Comparison of ENCODE assay signal across 8 cellular contexts in genomic region chr3:46959169-46959515, GRCh38. TPM values are rescaled to one million over a fixed set of nuclear protein-coding genes. Genes with fewer than 3 reads are reported as not detected.
DNase-seq lines count a peak whose midpoint lies in the region; ATAC-seq and TF ChIP-seq lines count a peak whose summit lies in the region.

No MANE protein-coding gene starts in this region.

- peaks cover 0 to 8% (median 0%) of the 10 kb centered on the region in 9 donors for H3K36me3 ChIP-seq in heart right ventricle

- H3K27ac ChIP-seq in heart right ventricle: peak overlapping the region in 9 of 10 donors; percentile 43 to 74 (median 64)

- peaks cover 27 to 80% (median 70%) of the 10 kb centered on the region in 9 donors for H3K4me1 ChIP-seq in heart right ventricle

- no peaks in the 10 kb centered on the region for H3K9me3 ChIP-seq in heart right ventricle

- intact Hi-C loops in heart right ventricle (cut with DNase I): no loop called here

- H3K27me3 ChIP-seq in heart right ventricle: no peaks in the 10 kb centered on the region

- 76 to 88% methylated on average over 6 of the region's 6 CpGs for WGBS in heart right ventricle, 2 donors

- DNase-seq in Jurkat, Clone E6-1 (ENCODE audit: low read depth, low spot score): peak; percentile 62
- DNase-seq in activated CD8-positive, alpha-beta memory T cell treated with anti-CD3 and anti-CD28 coated beads, Interleukin-2, amount 50 U/mL, for 4 hours: peak; percentile 62
- DNase-seq in heart right ventricle: no peak
- DNase-seq in stimulated activated CD4-positive, alpha-beta T cell treated with anti-CD3 and anti-CD28 coated beads, Interleukin-15, amount 100 ng/mL, for 24 hours: peak; percentile 64
- DNase-seq in foreskin fibroblast: no peak
- DNase-seq in inferior parietal cortex (ENCODE audit: extremely low spot score): no peak

- H3K4me3 ChIP-seq in Jurkat, Clone E6-1 (ENCODE audit: low read length): no peak overlapping the region
- no peak overlapping the region for H3K4me3 ChIP-seq in heart right ventricle
- no peak overlapping the region for H3K4me3 ChIP-seq in foreskin fibroblast (ENCODE audit: low read depth in 1 of 2, low read length in 2 of 2)

- ATAC-seq in heart right ventricle (peak in 4 of 8 donors; percentile 10 to 22 (median 16)), HG03521 (IDR thresholded peaks at IDR 0.05; ENCODE audit: unreplicated experiment) (no peak), HG02798 (IDR thresholded peaks at IDR 0.05; ENCODE audit: poor library complexity, unreplicated experiment) (no peak)

- TF ChIP-seq CTCF in heart right ventricle (IDR thresholded peaks at IDR 0.05): no peak
- TF ChIP-seq CTCF in foreskin fibroblast (IDR thresholded peaks at IDR 0.05; ENCODE audit: low read depth, low read length): no peak

RNA-seq across cellular contexts. Expression of gene CCDC12, which starts 17.4 kb away (rescaled TPM):
- polyA plus RNA-seq in Jurkat, Clone E6-1 (2012; ENCODE audit: insufficient read depth, insufficient read length): 85.1 TPM
- 10 to 100 TPM; 28.8 to 39.9 (median 33.3) TPM for total RNA-seq in heart right ventricle
- polyA plus RNA-seq in heart right ventricle: 100 to 1,000 TPM in 1 of 2 donors, 10 to 100 TPM in 1; 86.1 to 137 TPM

RNA-seq across cellular contexts. Expression of gene NBEAL2, which starts 20.3 kb away (rescaled TPM):
- 116 TPM for polyA plus RNA-seq in Jurkat, Clone E6-1 (2012; ENCODE audit: insufficient read depth, insufficient read length)
- 10 to 100 TPM in 7 of 10 donors, 1 to 10 TPM in 3; 7.6 to 23.1 (median 10.8) TPM for total RNA-seq in heart right ventricle
- polyA plus RNA-seq in heart right ventricle: 10 to 100 TPM; 44.0 to 51.1 TPM

Comparison
In these comparisons a context has a peak if more than half of its experiments do, and no peak if none do; other contexts are left out.
1. DNase-seq: peak in Jurkat, Clone E6-1 (single experiment), activated CD8-positive, alpha-beta memory T cell treated with anti-CD3 and anti-CD28 coated beads, Interleukin-2, amount 50 U/mL, for 4 hours (single experiment) and stimulated activated CD4-positive, alpha-beta T cell treated with anti-CD3 and anti-CD28 coated beads, Interleukin-15, amount 100 ng/mL, for 24 hours (single experiment); none in heart right ventricle (0 of 2), foreskin fibroblast (0 of 2) and inferior parietal cortex (single experiment).